Comparison of ENCODE assay signal across 1 cellular context in the genomic region with DNA sequence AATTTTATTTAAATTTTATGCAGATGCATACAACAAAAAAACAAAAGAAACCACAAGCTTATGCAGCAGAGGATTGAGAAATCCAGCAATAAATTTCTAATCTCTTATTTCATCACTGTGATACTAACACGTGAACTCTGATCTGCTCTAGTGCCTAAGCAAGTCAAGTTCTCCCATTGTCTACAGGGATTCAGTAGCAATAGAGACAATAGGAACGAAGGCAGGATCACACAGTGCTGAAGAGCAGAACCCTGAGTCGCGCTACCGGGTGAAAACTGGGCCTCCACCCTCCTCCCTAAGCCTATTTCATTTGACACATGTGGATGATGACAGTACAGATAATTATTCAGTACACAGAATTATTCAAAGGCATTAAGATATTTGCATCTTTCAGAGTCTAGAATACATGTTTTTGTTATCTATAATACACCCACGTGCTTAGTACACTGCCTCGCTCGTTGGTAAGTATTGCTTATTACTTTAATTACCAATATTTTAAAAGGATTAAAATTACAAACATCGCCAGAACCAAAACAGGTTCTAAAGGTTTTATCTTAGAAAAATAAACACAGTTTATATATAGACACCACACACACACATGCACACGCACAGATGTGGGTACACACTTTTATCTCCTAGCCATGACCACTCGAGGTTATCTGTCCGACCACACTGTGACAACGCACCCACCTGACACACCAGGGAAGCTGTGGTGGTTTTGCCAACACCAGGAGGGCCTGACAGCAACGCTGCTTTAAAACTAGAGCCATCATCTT.
TF ChIP-seq lines count a peak whose summit lies in the region.

No MANE protein-coding gene starts in this region.

TF ChIP-seq in K562, 482 proteins besides CTCF, POLR2A, EP300 and RAD21 (continued from another document and continues in another):
- TF ChIP-seq, protein P1, sequence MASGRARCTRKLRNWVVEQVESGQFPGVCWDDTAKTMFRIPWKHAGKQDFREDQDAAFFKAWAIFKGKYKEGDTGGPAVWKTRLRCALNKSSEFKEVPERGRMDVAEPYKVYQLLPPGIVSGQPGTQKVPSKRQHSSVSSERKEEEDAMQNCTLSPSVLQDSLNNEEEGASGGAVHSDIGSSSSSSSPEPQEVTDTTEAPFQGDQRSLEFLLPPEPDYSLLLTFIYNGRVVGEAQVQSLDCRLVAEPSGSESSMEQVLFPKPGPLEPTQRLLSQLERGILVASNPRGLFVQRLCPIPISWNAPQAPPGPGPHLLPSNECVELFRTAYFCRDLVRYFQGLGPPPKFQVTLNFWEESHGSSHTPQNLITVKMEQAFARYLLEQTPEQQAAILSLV (tag; IDR thresholded peaks at IDR 0.05): no peak
- TF ChIP-seq ZKSCAN3 (CRISPR knock-in tag; IDR thresholded peaks at IDR 0.05) (no peak), HSF4 (CRISPR knock-in tag; IDR thresholded peaks at IDR 0.05; ENCODE audit: borderline replicate concordance) (no peak), ZFP1 (CRISPR knock-in tag; IDR thresholded peaks at IDR 0.05) (no peak), FOXJ3 (CRISPR knock-in tag; IDR thresholded peaks at IDR 0.05) (no peak), MCM2 (IDR thresholded peaks at IDR 0.05; ENCODE audit: low read depth) (no peak), SNIP1 (IDR thresholded peaks at IDR 0.05; ENCODE audit: low read depth) (no peak), HNRNPK (IDR thresholded peaks at IDR 0.05; ENCODE audit: low read depth, low read length, poor library complexity, severe bottlenecking) (no peak), HCFC1 (IDR thresholded peaks at IDR 0.05; ENCODE audit: low read depth, low read length) (no peak), KLF16 (IDR thresholded peaks at IDR 0.05) (no peak; the same call in 1 of the 2 replicates), ZNF253 (CRISPR knock-in tag; conservative IDR thresholded peaks at IDR 0.05) (no peak), RCOR1 (IDR thresholded peaks at IDR 0.05; ENCODE audit: borderline replicate concordance in 1 of 2, low read depth in 2 of 2, low read length in 2 of 2) (no peak), TEAD4 (IDR thresholded peaks at IDR 0.05; ENCODE audit: low read length) (peak; percentile 77), TEAD4 (CRISPR knock-in tag; IDR thresholded peaks at IDR 0.05; ENCODE audit: borderline replicate concordance) (no peak), POLR2AphosphoS5 (IDR thresholded peaks at IDR 0.05; ENCODE audit: control insufficient read depth, insufficient read depth, low read depth, low read length) (peak; percentile 78), MTA1 (IDR thresholded peaks at IDR 0.05; ENCODE audit: borderline replicate concordance) (no peak), ZNF589 (CRISPR knock-in tag; IDR thresholded peaks at IDR 0.05; ENCODE audit: low read depth) (no peak), IFI16 (CRISPR knock-in tag; IDR thresholded peaks at IDR 0.05) (no peak), ZNF584 (CRISPR knock-in tag; IDR thresholded peaks at IDR 0.05; ENCODE audit: low read depth) (no peak), PCBP2 (IDR thresholded peaks at IDR 0.05; ENCODE audit: low read depth, low read length, poor library complexity, severe bottlenecking) (no peak), ZBTB43 (CRISPR knock-in tag; IDR thresholded peaks at IDR 0.05) (no peak), ZBTB1 (CRISPR knock-in tag; IDR thresholded peaks at IDR 0.05; ENCODE audit: borderline replicate concordance, low read depth) (no peak), ETS2 (tag; IDR thresholded peaks at IDR 0.05; ENCODE audit: borderline replicate concordance, poor library complexity, severe bottlenecking) (no peak), ZNF766 (CRISPR knock-in tag; conservative IDR thresholded peaks at IDR 0.05) (no peak), XRCC5 (IDR thresholded peaks at IDR 0.05; ENCODE audit: low read depth, low read length) (no peak), PRPF4 (IDR thresholded peaks at IDR 0.05; ENCODE audit: insufficient read depth, low read depth, low read length, poor library complexity, severe bottlenecking) (no peak), OTX1 (CRISPR knock-in tag; IDR thresholded peaks at IDR 0.05) (no peak), RREB1 (CRISPR knock-in tag; IDR thresholded peaks at IDR 0.05) (no peak), ILF3 (IDR thresholded peaks at IDR 0.05; ENCODE audit: borderline replicate concordance) (no peak), MEIS2 (IDR thresholded peaks at IDR 0.05; ENCODE audit: partially characterized antibody) (no peak), SIN3A (IDR thresholded peaks at IDR 0.05; ENCODE audit: borderline replicate concordance in 2 of 2, control insufficient read depth in 1 of 2, low read depth in 2 of 2, low read length in 2 of 2) (no peak)
- TF ChIP-seq, protein P2, sequence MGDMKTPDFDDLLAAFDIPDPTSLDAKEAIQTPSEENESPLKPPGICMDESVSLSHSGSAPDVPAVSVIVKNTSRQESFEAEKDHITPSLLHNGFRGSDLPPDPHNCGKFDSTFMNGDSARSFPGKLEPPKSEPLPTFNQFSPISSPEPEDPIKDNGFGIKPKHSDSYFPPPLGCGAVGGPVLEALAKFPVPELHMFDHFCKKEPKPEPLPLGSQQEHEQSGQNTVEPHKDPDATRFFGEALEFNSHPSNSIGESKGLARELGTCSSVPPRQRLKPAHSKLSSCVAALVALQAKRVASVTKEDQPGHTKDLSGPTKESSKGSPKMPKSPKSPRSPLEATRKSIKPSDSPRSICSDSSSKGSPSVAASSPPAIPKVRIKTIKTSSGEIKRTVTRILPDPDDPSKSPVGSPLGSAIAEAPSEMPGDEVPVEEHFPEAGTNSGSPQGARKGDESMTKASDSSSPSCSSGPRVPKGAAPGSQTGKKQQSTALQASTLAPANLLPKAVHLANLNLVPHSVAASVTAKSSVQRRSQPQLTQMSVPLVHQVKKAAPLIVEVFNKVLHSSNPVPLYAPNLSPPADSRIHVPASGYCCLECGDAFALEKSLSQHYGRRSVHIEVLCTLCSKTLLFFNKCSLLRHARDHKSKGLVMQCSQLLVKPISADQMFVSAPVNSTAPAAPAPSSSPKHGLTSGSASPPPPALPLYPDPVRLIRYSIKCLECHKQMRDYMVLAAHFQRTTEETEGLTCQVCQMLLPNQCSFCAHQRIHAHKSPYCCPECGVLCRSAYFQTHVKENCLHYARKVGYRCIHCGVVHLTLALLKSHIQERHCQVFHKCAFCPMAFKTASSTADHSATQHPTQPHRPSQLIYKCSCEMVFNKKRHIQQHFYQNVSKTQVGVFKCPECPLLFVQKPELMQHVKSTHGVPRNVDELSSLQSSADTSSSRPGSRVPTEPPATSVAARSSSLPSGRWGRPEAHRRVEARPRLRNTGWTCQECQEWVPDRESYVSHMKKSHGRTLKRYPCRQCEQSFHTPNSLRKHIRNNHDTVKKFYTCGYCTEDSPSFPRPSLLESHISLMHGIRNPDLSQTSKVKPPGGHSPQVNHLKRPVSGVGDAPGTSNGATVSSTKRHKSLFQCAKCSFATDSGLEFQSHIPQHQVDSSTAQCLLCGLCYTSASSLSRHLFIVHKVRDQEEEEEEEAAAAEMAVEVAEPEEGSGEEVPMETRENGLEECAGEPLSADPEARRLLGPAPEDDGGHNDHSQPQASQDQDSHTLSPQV (IDR thresholded peaks at IDR 0.05): peak; percentile 66
- TF ChIP-seq, protein P3, sequence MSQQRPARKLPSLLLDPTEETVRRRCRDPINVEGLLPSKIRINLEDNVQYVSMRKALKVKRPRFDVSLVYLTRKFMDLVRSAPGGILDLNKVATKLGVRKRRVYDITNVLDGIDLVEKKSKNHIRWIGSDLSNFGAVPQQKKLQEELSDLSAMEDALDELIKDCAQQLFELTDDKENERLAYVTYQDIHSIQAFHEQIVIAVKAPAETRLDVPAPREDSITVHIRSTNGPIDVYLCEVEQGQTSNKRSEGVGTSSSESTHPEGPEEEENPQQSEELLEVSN (IDR thresholded peaks at IDR 0.05; ENCODE audit: borderline replicate concordance in 1 of 2, extremely low read depth in 1 of 2, insufficient read depth in 1 of 2, insufficient read length in 1 of 2, low read depth in 1 of 2, low read length in 1 of 2, poor library complexity in 1 of 2, severe bottlenecking in 1 of 2): no peak
- TF ChIP-seq, protein P4, sequence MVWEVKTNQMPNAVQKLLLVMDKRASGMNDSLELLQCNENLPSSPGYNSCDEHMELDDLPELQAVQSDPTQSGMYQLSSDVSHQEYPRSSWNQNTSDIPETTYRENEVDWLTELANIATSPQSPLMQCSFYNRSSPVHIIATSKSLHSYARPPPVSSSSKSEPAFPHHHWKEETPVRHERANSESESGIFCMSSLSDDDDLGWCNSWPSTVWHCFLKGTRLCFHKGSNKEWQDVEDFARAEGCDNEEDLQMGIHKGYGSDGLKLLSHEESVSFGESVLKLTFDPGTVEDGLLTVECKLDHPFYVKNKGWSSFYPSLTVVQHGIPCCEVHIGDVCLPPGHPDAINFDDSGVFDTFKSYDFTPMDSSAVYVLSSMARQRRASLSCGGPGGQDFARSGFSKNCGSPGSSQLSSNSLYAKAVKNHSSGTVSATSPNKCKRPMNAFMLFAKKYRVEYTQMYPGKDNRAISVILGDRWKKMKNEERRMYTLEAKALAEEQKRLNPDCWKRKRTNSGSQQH (CRISPR knock-in tag; IDR thresholded peaks at IDR 0.05): no peak
- TF ChIP-seq, protein P5, sequence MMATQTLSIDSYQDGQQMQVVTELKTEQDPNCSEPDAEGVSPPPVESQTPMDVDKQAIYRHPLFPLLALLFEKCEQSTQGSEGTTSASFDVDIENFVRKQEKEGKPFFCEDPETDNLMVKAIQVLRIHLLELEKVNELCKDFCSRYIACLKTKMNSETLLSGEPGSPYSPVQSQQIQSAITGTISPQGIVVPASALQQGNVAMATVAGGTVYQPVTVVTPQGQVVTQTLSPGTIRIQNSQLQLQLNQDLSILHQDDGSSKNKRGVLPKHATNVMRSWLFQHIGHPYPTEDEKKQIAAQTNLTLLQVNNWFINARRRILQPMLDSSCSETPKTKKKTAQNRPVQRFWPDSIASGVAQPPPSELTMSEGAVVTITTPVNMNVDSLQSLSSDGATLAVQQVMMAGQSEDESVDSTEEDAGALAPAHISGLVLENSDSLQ (IDR thresholded peaks at IDR 0.05): no peak
- TF ChIP-seq, protein P6, sequence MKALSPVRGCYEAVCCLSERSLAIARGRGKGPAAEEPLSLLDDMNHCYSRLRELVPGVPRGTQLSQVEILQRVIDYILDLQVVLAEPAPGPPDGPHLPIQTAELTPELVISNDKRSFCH (CRISPR knock-in tag; IDR thresholded peaks at IDR 0.05): no peak
- TF ChIP-seq, protein P6 (tag; IDR thresholded peaks at IDR 0.05): no peak
